In the genomic region with DNA sequence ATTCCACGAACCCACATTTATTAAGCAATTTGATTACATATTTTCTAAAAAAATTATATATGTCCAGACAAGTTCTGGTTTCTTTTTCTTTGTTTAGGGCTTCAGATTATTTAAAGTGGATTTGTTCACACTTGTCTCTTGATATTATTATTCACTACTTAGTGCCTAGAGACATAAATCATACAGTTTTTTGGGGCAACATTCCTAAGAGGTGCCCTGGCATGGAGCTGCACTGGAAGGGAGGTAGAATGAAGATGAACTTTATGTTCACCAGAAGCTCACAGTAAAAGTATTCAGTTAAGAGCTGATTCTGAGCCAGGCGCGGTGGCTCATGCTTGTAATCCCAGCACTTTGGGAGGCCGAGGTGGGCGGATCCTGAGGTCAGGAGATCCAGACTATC, we compare ENCODE assay signal across 24 cellular contexts.
"Had no signal": no experiment of that assay in that cellular context is flagged by ENCODE, and none has a peak within 500 bp of the region (broad histone marks: within the 10 kb centered on the region; RNA-seq: fewer than 3 reads in every experiment).

No MANE protein-coding gene starts in this region.

- H3K36me3 Mint-ChIP-seq: memory B cell; naive thymus-derived CD4-positive, alpha-beta T cell; natural killer cell treated with Interleukin-12 subunit alpha and Interleukin-12 subunit beta and Interleukin-15 and Interleukin-18, amount 100 ng/mL, for 72 hours; stimulated activated memory B cell treated with anti-CD40 and anti-IgM and Interleukin-4, amounts not matched to agents 10 μg/mL and 1 μg/mL and 100 μg/mL, for 72 hours; type B pancreatic cell had no signal

- ATAC-seq: mucosa of descending colon; naive thymus-derived CD4-positive, alpha-beta T cell; natural killer cell treated with Interleukin-12 subunit alpha and Interleukin-12 subunit beta and Interleukin-15 and Interleukin-18, amount 100 ng/mL, for 72 hours; right lobe of liver; stimulated activated memory B cell treated with anti-CD40 and anti-IgM and Interleukin-4, amounts not matched to agents 10 μg/mL and 1 μg/mL and 100 μg/mL, for 72 hours; stimulated activated naive CD8-positive, alpha-beta T cell treated with anti-CD3 and anti-CD28 coated beads, Interleukin-15, amount 100 ng/mL, for 72 hours had no signal

- H3K9me3 ChIP-seq: mucosa of descending colon, ovary, right atrium auricular region, right lobe of liver, tibial nerve, uterus had no signal

- H3K4me1 ChIP-seq: left ventricle myocardium inferior, right atrium auricular region, right lobe of liver, tibial nerve, uterus had no signal

- H3K4me3 ChIP-seq: left ventricle myocardium inferior, lung, mucosa of descending colon, ovary, right atrium auricular region, right lobe of liver, smooth muscle cell, tibial nerve, uterus had no signal

- H3K27me3 Mint-ChIP-seq: memory B cell; naive thymus-derived CD4-positive, alpha-beta T cell; natural killer cell treated with Interleukin-12 subunit alpha and Interleukin-12 subunit beta and Interleukin-15 and Interleukin-18, amount 100 ng/mL, for 72 hours; progenitor cell of endocrine pancreas; stimulated activated memory B cell treated with anti-CD40 and anti-IgM and Interleukin-4, amounts not matched to agents 10 μg/mL and 1 μg/mL and 100 μg/mL, for 72 hours; stimulated activated naive CD8-positive, alpha-beta T cell treated with anti-CD3 and anti-CD28 coated beads, Interleukin-15, amount 100 ng/mL, for 72 hours; type B pancreatic cell had no signal

- H3K4me3 Mint-ChIP-seq: memory B cell; naive thymus-derived CD4-positive, alpha-beta T cell; natural killer cell treated with Interleukin-12 subunit alpha and Interleukin-12 subunit beta and Interleukin-15 and Interleukin-18, amount 100 ng/mL, for 72 hours; stimulated activated memory B cell treated with anti-CD40 and anti-IgM and Interleukin-4, amounts not matched to agents 10 μg/mL and 1 μg/mL and 100 μg/mL, for 72 hours; stimulated activated naive CD8-positive, alpha-beta T cell treated with anti-CD3 and anti-CD28 coated beads, Interleukin-15, amount 100 ng/mL, for 72 hours; type B pancreatic cell had no signal

- H3K4me2 ChIP-seq: smooth muscle cell had no signal

- H3K27ac ChIP-seq: left ventricle myocardium inferior, ovary, right atrium auricular region, right lobe of liver, tibial nerve, uterus had no signal

- H3K27me3 ChIP-seq: ovary, right atrium auricular region, right lobe of liver, tibial nerve, uterus had no signal

- H3K36me3 ChIP-seq: left ventricle myocardium inferior, ovary, right atrium auricular region, right lobe of liver, tibial nerve, uterus had no signal

- H3K27ac Mint-ChIP-seq: memory B cell; naive thymus-derived CD4-positive, alpha-beta T cell; natural killer cell treated with Interleukin-12 subunit alpha and Interleukin-12 subunit beta and Interleukin-15 and Interleukin-18, amount 100 ng/mL, for 72 hours; progenitor cell of endocrine pancreas; stimulated activated memory B cell treated with anti-CD40 and anti-IgM and Interleukin-4, amounts not matched to agents 10 μg/mL and 1 μg/mL and 100 μg/mL, for 72 hours; stimulated activated naive CD8-positive, alpha-beta T cell treated with anti-CD3 and anti-CD28 coated beads, Interleukin-15, amount 100 ng/mL, for 72 hours; type B pancreatic cell had no signal

- H3K4me1 Mint-ChIP-seq: memory B cell; naive thymus-derived CD4-positive, alpha-beta T cell; stimulated activated memory B cell treated with anti-CD40 and anti-IgM and Interleukin-4, amounts not matched to agents 10 μg/mL and 1 μg/mL and 100 μg/mL, for 72 hours; stimulated activated naive CD8-positive, alpha-beta T cell treated with anti-CD3 and anti-CD28 coated beads, Interleukin-15, amount 100 ng/mL, for 72 hours had no signal

- DNase-seq: islet precursor cell; left ventricle myocardium inferior; midbrain; mucosa of descending colon; naive thymus-derived CD4-positive, alpha-beta T cell; ovary; right lobe of liver; stimulated activated CD4-positive, alpha-beta T cell treated with anti-CD3 and anti-CD28 coated beads, Interleukin-1b, Interleukin-23, amount 100 ng/mL, for 48 hours; stimulated activated CD4-positive, alpha-beta T cell treated with anti-CD3 and anti-CD28 coated beads, Interleukin-2, amount 100 ng/mL, for 48 hours; stimulated activated CD4-positive, alpha-beta T cell treated with anti-CD3 and anti-CD28 coated beads, Interleukin-4, amount 100 ng/mL, for 4 hours; stimulated activated CD8-positive, alpha-beta memory T cell treated with anti-CD3 and anti-CD28 coated beads, Interleukin-4, amount 100 ng/mL, for 48 hours; stimulated activated naive CD4-positive, alpha-beta T cell treated with Interleukin-2 at 50 U/mL for 16 hours; stimulated activated naive CD8-positive, alpha-beta T cell treated with anti-CD3 and anti-CD28 coated beads, Interleukin-15, amount 100 ng/mL, for 72 hours; substantia nigra; uterus had no signal
